Comparison of ENCODE assay signal across 12 cellular contexts in genomic region chr17:13562271-13562800, GRCh38. TPM values are rescaled to one million over a fixed set of nuclear protein-coding genes. Genes with fewer than 3 reads are reported as not detected.
DNase-seq lines count a peak whose midpoint lies in the region; ATAC-seq and TF ChIP-seq lines count a peak whose summit lies in the region.
"Had no signal": no experiment of that assay in that cellular context is flagged by ENCODE, and none has a peak within 500 bp of the region (broad histone marks: within the 10 kb centered on the region; RNA-seq: fewer than 3 reads in every experiment).

No MANE protein-coding gene starts in this region.

- H3K27me3 Mint-ChIP-seq in brain, result no peaks in the 10 kb centered on the region
- H3K27me3 Mint-ChIP-seq: activated CD4-positive, alpha-beta memory T cell treated with anti-CD3 and anti-CD28 coated beads, Interleukin-2, amount 10 ng/mL, durations not matched to agents 7 days and 5 days had no signal

- peak overlapping the region in 1 of 5 experiments; percentile 13 for H3K4me3 Mint-ChIP-seq in brain
- H3K4me3 Mint-ChIP-seq: activated CD4-positive, alpha-beta memory T cell treated with anti-CD3 and anti-CD28 coated beads, Interleukin-2, amount 10 ng/mL, durations not matched to agents 7 days and 5 days; stimulated activated naive CD8-positive, alpha-beta T cell treated with anti-CD3 and anti-CD28 coated beads, Interleukin-15, Interleukin-2, amounts not matched to agents 100 ng/mL and 50 ng/mL, for 24 hours had no signal

- CTCF ChIA-PET in AG04449 (lab: Yijun Ruan, JAX), result interaction anchor here (1.3 to 3.2 kb wide), 5 partner anchors 11 to 1651 kb away, joined by 4 to 14 read pairs (median 8); no protein-coding TSS in a partner anchor

- peaks cover 28% of the 10 kb centered on the region for H3K4me1 Mint-ChIP-seq in brain

- peaks cover 9% of the 10 kb centered on the region for H3K36me3 Mint-ChIP-seq in brain

- H3K9me3 Mint-ChIP-seq in brain, result peaks cover 7 to 13% (median 10%) of the 10 kb centered on the region in 5 experiments
- H3K9me3 Mint-ChIP-seq: activated CD4-positive, alpha-beta memory T cell treated with anti-CD3 and anti-CD28 coated beads, Interleukin-2, amount 10 ng/mL, durations not matched to agents 7 days and 5 days; stimulated activated naive CD8-positive, alpha-beta T cell treated with anti-CD3 and anti-CD28 coated beads, Interleukin-15, Interleukin-2, amounts not matched to agents 100 ng/mL and 50 ng/mL, for 24 hours had no signal

- peak overlapping the region; percentile 29; the same call in 1 of the 2 replicates for H3K4me3 ChIP-seq in AG04449 (ENCODE audit: low read depth, low read length)
- H3K4me3 ChIP-seq: gastroesophageal sphincter had no signal

- POLR2A ChIA-PET in AG04449 (lab: Yijun Ruan, JAX), result interaction anchor here (0.9 to 1.7 kb wide), 8 partner anchors 14 to 738 kb away, joined by 3 to 9 read pairs (median 4); partner anchors contain the start of gene HS3ST3B1

- peak overlapping the region in 3 of 5 experiments; percentile 17 to 64 (median 46) for H3K27ac Mint-ChIP-seq in brain
- H3K27ac Mint-ChIP-seq: activated CD4-positive, alpha-beta memory T cell treated with anti-CD3 and anti-CD28 coated beads, Interleukin-2, amount 10 ng/mL, durations not matched to agents 7 days and 5 days; stimulated activated naive CD8-positive, alpha-beta T cell treated with anti-CD3 and anti-CD28 coated beads, Interleukin-15, Interleukin-2, amounts not matched to agents 100 ng/mL and 50 ng/mL, for 24 hours had no signal

- peak; percentile 81 for DNase-seq in AG04449 (ENCODE audit: low read depth, low spot score)
- peak; percentile 94 for DNase-seq in HT1080 (ENCODE audit: low read depth)
- peak; percentile 97 for DNase-seq in left kidney (ENCODE audit: low read depth, low spot score)
- DNase-seq in AML-193 (lab: John Stamatoyannopoulos, UW), result no peak
- DNase-seq: activated CD4-positive, alpha-beta memory T cell treated with anti-CD3 and anti-CD28 coated beads, Interleukin-2, amount 10 ng/mL, durations not matched to agents 7 days and 5 days; NCI-H446 treated with DMSO at 0.1 percent for 48 hours had no signal

- ATAC-seq in HG03571 (IDR thresholded peaks at IDR 0.05; ENCODE audit: unreplicated experiment), result no peak
- no peak for ATAC-seq in HG02938 (IDR thresholded peaks at IDR 0.05; ENCODE audit: unreplicated experiment)
- no peak for ATAC-seq in GM18873 (IDR thresholded peaks at IDR 0.05; ENCODE audit: low FRiP score, unreplicated experiment)

- no peak for TF ChIP-seq CTCF in AG04449 (IDR thresholded peaks at IDR 0.05; ENCODE audit: insufficient read depth, low read length, missing control alignments)
- no peak for TF ChIP-seq CTCF in brain (conservative IDR thresholded peaks at IDR 0.05)

RNA-seq across cellular contexts. Expression of gene HS3ST3A1, which starts 39.4 kb away (rescaled TPM):
- 163 and 187 TPM in 2 replicates for total RNA-seq in HT1080 (2014; rRNA removed; shearing (Covaris generic))
- polyA plus RNA-seq in HT1080 (2015; cell fraction: cytosol; rRNA removed), result 90.6 and 103 TPM in 2 replicates
- 60.6 and 66.1 TPM in 2 replicates for polyA plus RNA-seq in HT1080 (2015; cell fraction: nucleus; rRNA removed)
- 0.32 TPM for polyA plus RNA-seq in brain (ENCODE audit: insufficient read depth, low read depth, low replicate concordance)

Comparison
In these comparisons a context has a peak if more than half of its experiments do, and no peak if none do; other contexts are left out.
1. DNase-seq: peak in AG04449 (single experiment), HT1080 (single experiment) and left kidney (single experiment); none in AML-193 (0 of 2).